In the genomic region with DNA sequence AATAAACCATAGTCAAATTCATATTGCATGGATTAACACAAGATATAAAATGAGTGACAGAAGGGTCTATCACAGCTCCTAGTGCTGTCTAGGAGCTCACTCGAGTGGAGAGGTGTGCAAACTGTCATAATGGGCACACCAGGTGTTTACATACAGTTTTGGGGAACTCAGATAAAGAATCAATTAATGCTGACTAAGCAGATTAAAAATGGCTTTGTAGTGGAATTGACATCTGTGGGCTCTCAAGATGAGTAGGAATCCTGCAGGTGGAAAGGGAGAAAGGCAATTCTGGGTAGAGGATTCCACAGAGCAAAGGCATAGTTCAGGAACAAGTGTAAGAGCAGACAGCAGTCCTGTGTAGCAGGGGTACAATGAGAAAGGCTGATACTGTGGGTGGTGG, we compare ENCODE assay signal across 18 cellular contexts.
DNase-seq lines count a peak whose midpoint lies in the region; ATAC-seq, FAIRE-seq and TF ChIP-seq lines count a peak whose summit lies in the region.
"Had no signal": no experiment of that assay in that cellular context is flagged by ENCODE, and none has a peak within 500 bp of the region (broad histone marks: within the 10 kb centered on the region; RNA-seq: fewer than 3 reads in every experiment).

No MANE protein-coding gene starts in this region.

- ATAC-seq in A549 (no peak), GM21723 (IDR thresholded peaks at IDR 0.05; ENCODE audit: unreplicated experiment) (no peak)
- ATAC-seq: CD8-positive, alpha-beta T cell had no signal

- H3K9me3 Mint-ChIP-seq in glutamatergic neuron (ENCODE audit: unreplicated experiment): no peaks in the 10 kb centered on the region
- H3K9me3 Mint-ChIP-seq: CD8-positive, alpha-beta T cell; H9 had no signal

- TF ChIP-seq EP300 in A549 (IDR thresholded peaks at IDR 0.05): no peak

- 3% methylated on average over 1 of the region's 1 CpG for WGBS in A549 (ENCODE audit: missing lambda C conversion rate)

- no peaks in the 10 kb centered on the region for H3K36me3 Mint-ChIP-seq in glutamatergic neuron (ENCODE audit: unreplicated experiment)
- H3K36me3 Mint-ChIP-seq: CD8-positive, alpha-beta T cell; IgD-negative memory B cell had no signal

- H3K4me2 ChIP-seq in A549 (no peak overlapping the region), OCI-LY3 (ENCODE audit: low read length) (peak overlapping the region; percentile 43)
- H3K4me2 ChIP-seq: BLaER1 had no signal

- CTCF ChIA-PET in A549 (lab: Yijun Ruan, JAX): no interaction called here

- no peak overlapping the region for H3K9ac ChIP-seq in OCI-LY3 (ENCODE audit: low read length)
- H3K9ac ChIP-seq: BLaER1 had no signal

- H4K20me1 ChIP-seq in OCI-LY3 (ENCODE audit: insufficient read depth, low read length): no peaks in the 10 kb centered on the region
- H4K20me1 ChIP-seq: BLaER1 had no signal

- H3K79me2 ChIP-seq in OCI-LY3 (ENCODE audit: low read length): no peaks in the 10 kb centered on the region

- no peaks in the 10 kb centered on the region for H3K27me3 ChIP-seq in OCI-LY3 (ENCODE audit: low read depth, low read length)
- H3K27me3 ChIP-seq: BLaER1 had no signal

- H2AFZ ChIP-seq in OCI-LY3 (ENCODE audit: low read depth, low read length): no peak overlapping the region

- H3K4me3 ChIP-seq in A549 (no peak overlapping the region), OCI-LY3 (ENCODE audit: low read length) (no peak overlapping the region)
- H3K4me3 ChIP-seq: BLaER1 had no signal

- no peak for TF ChIP-seq POLR2A in A549 (IDR thresholded peaks at IDR 0.05; ENCODE audit: low read length)

- H3K27ac Mint-ChIP-seq in glutamatergic neuron (ENCODE audit: unreplicated experiment): no peak overlapping the region
- H3K27ac Mint-ChIP-seq: CD8-positive, alpha-beta T cell; H9; IgD-negative memory B cell had no signal

- no peaks in the 10 kb centered on the region for H3K27me3 Mint-ChIP-seq in glutamatergic neuron (ENCODE audit: unreplicated experiment)
- H3K27me3 Mint-ChIP-seq: IgD-negative memory B cell had no signal

- peak in 2 of 3 experiments; percentile 10 to 71 for DNase-seq in NCI-H1417 (lab: John Stamatoyannopoulos, UW)
- no peak for DNase-seq in NCI-H1417 treated with DMSO at 0.1 percent for 48 hours (lab: John Stamatoyannopoulos, UW)
- no peak for DNase-seq in A549 (ENCODE audit: low read depth in 1 of 2, low spot score in 1 of 2)
- DNase-seq in NCI-H524 treated with DMSO at 0.1 percent for 48 hours (lab: John Stamatoyannopoulos, UW): peak; percentile 88
- no peak for DNase-seq in activated naive CD4-positive, alpha-beta T cell treated with Interleukin-2 at 50 U/mL for 16 hours
- DNase-seq in glutamatergic neuron: no peak
- DNase-seq: Calu3; CD8-positive, alpha-beta T cell; DMS79 treated with DMSO at 0.1 percent for 48 hours; GF-D8; GOT3; H9 had no signal

- POLR2A ChIA-PET in A549 (lab: Yijun Ruan, JAX): no interaction called here

- FAIRE-seq in A549 (lab: Jason Lieb, UNC): no peak

- no peaks in the 10 kb centered on the region for H3K36me3 ChIP-seq in OCI-LY3 (replicated peaks; ENCODE audit: low read depth, low read length)
- H3K36me3 ChIP-seq: BLaER1 had no signal

- H3K27ac ChIP-seq in A549 (no peak overlapping the region), OCI-LY3 (ENCODE audit: low read length) (no peak overlapping the region)
- H3K27ac ChIP-seq: 22Rv1, BLaER1, HL-60 had no signal

- no peak overlapping the region for H3K4me3 Mint-ChIP-seq in glutamatergic neuron (ENCODE audit: unreplicated experiment)
- H3K4me3 Mint-ChIP-seq: CD8-positive, alpha-beta T cell; H9; IgD-negative memory B cell had no signal

- no peak for TF ChIP-seq RAD21 in A549 (conservative IDR thresholded peaks at IDR 0.05 in 1 of 2, IDR thresholded peaks at IDR 0.05 in 1 of 2)

- no peaks in the 10 kb centered on the region for H3K4me1 Mint-ChIP-seq in glutamatergic neuron (ENCODE audit: low read depth, unreplicated experiment)
- H3K4me1 Mint-ChIP-seq: H9 had no signal

- H3K9me3 ChIP-seq in A549: no peaks in the 10 kb centered on the region
- no peaks in the 10 kb centered on the region for H3K9me3 ChIP-seq in OCI-LY3 (ENCODE audit: insufficient read depth, low read length)
- H3K9me3 ChIP-seq: BLaER1 had no signal

- no peak for TF ChIP-seq CTCF in A549 (IDR thresholded peaks at IDR 0.05)
- TF ChIP-seq CTCF in OCI-LY3 (IDR thresholded peaks at IDR 0.05; ENCODE audit: low read depth, low read length): no peak
- no peak for TF ChIP-seq CTCF in glutamatergic neuron (IDR thresholded peaks at IDR 0.05; ENCODE audit: partially characterized antibody, unreplicated experiment)

- H3K4me1 ChIP-seq in A549 (no peaks in the 10 kb centered on the region), OCI-LY3 (ENCODE audit: low read length) (peaks cover 22% of the 10 kb centered on the region)
- H3K4me1 ChIP-seq: BLaER1 had no signal

TF ChIP-seq in A549, 52 proteins besides CTCF, POLR2A, EP300 and RAD21:
- TF ChIP-seq RARB (CRISPR knock-in tag; IDR thresholded peaks at IDR 0.05) (no peak), CBX8 (IDR thresholded peaks at IDR 0.05) (no peak), CBX2 (IDR thresholded peaks at IDR 0.05; ENCODE audit: borderline replicate concordance, low read depth) (no peak), MAFK (IDR thresholded peaks at IDR 0.05; ENCODE audit: partially characterized antibody) (peak; percentile 98)
- TF ChIP-seq, protein P1, sequence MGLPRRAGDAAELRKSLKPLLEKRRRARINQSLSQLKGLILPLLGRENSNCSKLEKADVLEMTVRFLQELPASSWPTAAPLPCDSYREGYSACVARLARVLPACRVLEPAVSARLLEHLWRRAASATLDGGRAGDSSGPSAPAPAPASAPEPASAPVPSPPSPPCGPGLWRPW (IDR thresholded peaks at IDR 0.05): no peak
TF ChIP-seq in A549: peak in this region for 1.

Comparison
In these comparisons a context has a peak if more than half of its experiments do, and no peak if none do; other contexts are left out.
1. DNase-seq: peak in NCI-H1417 (2 of 3) and NCI-H524 treated with DMSO at 0.1 percent for 48 hours (single experiment); none in NCI-H1417 treated with DMSO at 0.1 percent for 48 hours (single experiment), A549 (0 of 2), activated naive CD4-positive, alpha-beta T cell treated with Interleukin-2 at 50 U/mL for 16 hours (single experiment) and glutamatergic neuron (single experiment).